25 cellular contexts compared by ENCODE assay signal in the genomic region with DNA sequence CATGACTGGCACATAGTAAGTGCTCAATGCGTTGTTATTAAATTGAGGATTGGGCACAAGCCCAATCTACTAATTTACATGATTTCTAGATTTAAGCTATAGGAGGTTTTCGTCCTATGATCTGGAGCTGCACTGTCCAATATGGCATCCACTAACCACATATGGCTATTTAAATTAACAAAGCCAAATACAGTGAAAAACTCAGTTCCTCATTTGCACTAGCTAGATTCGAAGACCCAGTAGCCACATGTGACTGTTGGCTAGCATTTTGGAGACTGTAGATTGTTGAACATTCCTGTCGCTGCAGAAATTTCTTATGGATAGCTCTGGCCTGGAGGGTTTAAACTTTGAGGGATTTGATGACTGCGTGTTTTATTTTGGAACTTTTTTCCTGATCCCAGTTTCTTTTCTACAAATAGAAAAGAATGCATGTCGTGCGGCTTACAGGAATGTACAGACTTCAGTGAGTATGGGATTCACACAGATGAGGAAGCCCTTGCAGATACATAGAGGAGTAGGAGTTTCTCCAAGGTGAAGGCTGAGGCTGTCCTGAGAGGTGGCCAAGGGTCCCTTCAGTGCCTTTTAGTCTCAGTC.
DNase-seq lines count a peak whose midpoint lies in the region; ATAC-seq and TF ChIP-seq lines count a peak whose summit lies in the region.
"Had no signal": no experiment of that assay in that cellular context is flagged by ENCODE, and none has a peak within 500 bp of the region (broad histone marks: within the 10 kb centered on the region; RNA-seq: fewer than 3 reads in every experiment).

No MANE protein-coding gene starts in this region.

- H3K4me3 ChIP-seq in fibroblast of villous mesenchyme (ENCODE audit: low read depth, low read length): no peak overlapping the region
- H3K4me3 ChIP-seq: breast epithelium, GM23248, sigmoid colon had no signal

- CTCF ChIA-PET in Calu3 (lab: Charles Lee): interaction anchor here (1.2 to 1.6 kb wide), 2 partner anchors 8 to 11 kb away, joined by 3 to 6 read pairs; no protein-coding TSS in a partner anchor

- no peak for ATAC-seq in HG02642 (IDR thresholded peaks at IDR 0.05; ENCODE audit: poor library complexity, unreplicated experiment)
- ATAC-seq: activated T-cell treated with anti-CD3 and anti-CD28 coated beads, Interleukin-2, amount 50 U/mL, for 4 hours; left ventricle myocardium superior had no signal

- peaks cover 3% of the 10 kb centered on the region for H3K27me3 Mint-ChIP-seq in type B pancreatic cell
- no peaks in the 10 kb centered on the region for H3K27me3 Mint-ChIP-seq in Calu3 (ENCODE audit: unreplicated experiment)

- H3K9me3 Mint-ChIP-seq in type B pancreatic cell: peaks cover 4% of the 10 kb centered on the region
- no peaks in the 10 kb centered on the region for H3K9me3 Mint-ChIP-seq in Calu3 (ENCODE audit: low read depth, unreplicated experiment)
- H3K9me3 Mint-ChIP-seq: activated T-cell treated with anti-CD3 and anti-CD28 coated beads, Interleukin-2, amount 50 U/mL, for 4 hours had no signal

- peak overlapping the region; percentile 11 for H3K27ac Mint-ChIP-seq in type B pancreatic cell
- no peak overlapping the region for H3K27ac Mint-ChIP-seq in Calu3 (ENCODE audit: unreplicated experiment)

- H3K4me1 Mint-ChIP-seq in type B pancreatic cell (ENCODE audit: unreplicated experiment) (peaks cover 19% of the 10 kb centered on the region), Calu3 (ENCODE audit: low read depth, unreplicated experiment) (peaks cover 31% of the 10 kb centered on the region)

- BruUV-seq in Calu3 (replicated peaks; lab: Mats Ljungman, UMichigan): no TSS peak

- H3K36me3 Mint-ChIP-seq in type B pancreatic cell (no peaks in the 10 kb centered on the region), Calu3 (ENCODE audit: insufficient read depth, unreplicated experiment) (peaks cover 20% of the 10 kb centered on the region)

- H3K4me3 Mint-ChIP-seq in type B pancreatic cell (no peak overlapping the region), Calu3 (ENCODE audit: low read depth, unreplicated experiment) (no peak overlapping the region)
- H3K4me3 Mint-ChIP-seq: activated T-cell treated with anti-CD3 and anti-CD28 coated beads, Interleukin-2, amount 50 U/mL, for 4 hours had no signal

- peak; percentile 27 to 59 for DNase-seq in NOMO-1 (lab: John Stamatoyannopoulos, UW; ENCODE audit: unreplicated experiment in 2 of 2)
- no peak for DNase-seq in NOMO-1 treated with dmso at 0.1 percent for 144 hours (lab: John Stamatoyannopoulos, UW; ENCODE audit: unreplicated experiment)
- peak; percentile 61 for DNase-seq in RPMI7951 (ENCODE audit: low read depth)
- peak; percentile 43 for DNase-seq in fibroblast of villous mesenchyme (ENCODE audit: low read depth)
- DNase-seq in type B pancreatic cell (ENCODE audit: extremely low spot score, unreplicated experiment): no peak
- DNase-seq in NCI-H2171 (lab: John Stamatoyannopoulos, UW): no peak
- DNase-seq in Calu3: no peak
- DNase-seq: activated CD4-positive, alpha-beta T cell treated with anti-CD3 and anti-CD28 coated beads for 1 hour; activated CD8-positive, alpha-beta memory T cell treated with anti-CD3 and anti-CD28 coated beads for 24 hours; activated naive CD4-positive, alpha-beta T cell; activated T-cell treated with anti-CD3 and anti-CD28 coated beads, Interleukin-2, amount 50 U/mL, for 4 hours; amniotic stem cell; COR-L47; dermis blood vessel endothelial cell; foreskin melanocyte; GM23248; hypothalamus; left ventricle myocardium superior; NCI-H1436; NCI-H2107; NCI-H510A treated with DMSO at 0.1 percent for 48 hours; sigmoid colon; substantia nigra had no signal

- no peak for TF ChIP-seq CTCF in fibroblast of villous mesenchyme (IDR thresholded peaks at IDR 0.05; ENCODE audit: insufficient read depth, low read depth, low read length)
- TF ChIP-seq CTCF in type B pancreatic cell (conservative IDR thresholded peaks at IDR 0.05): no peak
- no peak for TF ChIP-seq CTCF in Calu3 (IDR thresholded peaks at IDR 0.05; ENCODE audit: unreplicated experiment)

- intact Hi-C loops in Calu3 (cut with micrococcal nuclease; ENCODE audit: unreplicated experiment): no loop called here

Comparison
In these comparisons a context has a peak if more than half of its experiments do, and no peak if none do; other contexts are left out.
1. DNase-seq: peak in NOMO-1 (2 of 2), RPMI7951 (single experiment) and fibroblast of villous mesenchyme (single experiment); none in NOMO-1 treated with dmso at 0.1 percent for 144 hours (single experiment), type B pancreatic cell (single experiment), NCI-H2171 (single experiment) and Calu3 (single experiment).